Comparison of ENCODE assay signal across 22 cellular contexts in the genomic region with DNA sequence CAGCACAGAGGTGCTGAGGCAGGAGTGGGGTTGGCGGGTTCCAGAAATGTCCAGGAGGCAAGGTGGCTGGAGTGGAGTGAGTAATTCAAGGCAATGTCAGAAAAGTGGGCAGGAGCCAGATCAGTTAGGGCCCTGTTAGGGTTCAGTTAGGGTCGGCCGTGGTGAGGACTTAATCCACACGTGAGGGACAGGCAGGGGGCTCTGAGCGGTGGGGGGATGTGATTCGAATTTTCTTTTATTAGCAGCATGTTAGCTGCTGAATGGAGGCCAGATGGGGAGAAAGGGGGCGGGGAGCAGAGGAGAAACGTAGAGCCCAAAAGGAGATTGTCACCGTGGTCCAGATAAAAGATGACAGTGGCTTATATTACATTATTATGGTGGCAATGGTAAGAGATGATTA.
"Had no signal": no experiment of that assay in that cellular context is flagged by ENCODE, and none has a peak within 500 bp of the region (broad histone marks: within the 10 kb centered on the region; RNA-seq: fewer than 3 reads in every experiment).

No MANE protein-coding gene starts in this region.

- H3K27ac ChIP-seq: HL-60, RWPE1 had no signal

- H3K9me3 ChIP-seq: SK-N-SH had no signal

- DNase-seq: KBM-7, MV-4-11, NCI-H1048, NCI-H1105, NCI-H1417, NCI-H1436 treated with DMSO at 0.1 percent for 48 hours, NCI-H1694, NCI-H187 treated with DMSO at 0.1 percent for 48 hours, NCI-H2029 treated with DMSO at 0.1 percent for 48 hours, NCI-H2171 treated with DMSO at 0.1 percent for 48 hours, NCI-H345, NCI-H446 treated with DMSO at 0.1 percent for 48 hours, NCI-H510A treated with DMSO at 0.1 percent for 48 hours, NCI-H526, PC-3, SHP77, SK-N-SH, SW 1271, T-cell had no signal

- ATAC-seq: Panc1, PC-3, T-cell had no signal
